ENCODE assay signal across 5 cellular contexts in the genomic region with DNA sequence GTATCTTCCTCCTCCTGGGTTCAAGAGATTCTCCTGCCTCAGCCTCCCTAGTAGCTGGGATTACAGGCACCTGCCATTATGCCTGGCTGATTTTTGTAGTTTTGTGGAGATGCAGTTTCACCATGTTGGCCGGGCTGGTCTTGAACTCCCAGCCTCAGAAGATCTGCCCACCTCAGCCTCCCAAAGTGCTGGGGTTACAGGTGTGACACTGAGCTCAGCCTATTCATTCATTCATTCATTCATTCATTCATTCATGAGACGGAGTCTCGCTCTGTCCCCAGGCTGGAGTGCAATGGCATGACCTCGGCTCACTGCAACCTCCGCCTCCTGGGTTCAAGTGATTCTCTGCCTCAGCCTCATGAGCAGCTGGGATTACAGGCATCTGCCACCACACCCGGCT. TPM values are rescaled to one million over a fixed set of nuclear protein-coding genes. Genes with fewer than 3 reads are reported as not detected.
DNase-seq lines count a peak whose midpoint lies in the region; ATAC-seq, FAIRE-seq and TF ChIP-seq lines count a peak whose summit lies in the region.
"Not testable (repeated sequence)": the region's sequence is repeated elsewhere in the genome, so short reads cannot be mapped to it uniquely, and the experiment has no call there.

No MANE protein-coding gene starts in this region.

- H3K18ac ChIP-seq in trophoblast cell (ENCODE audit: low read length), result not testable (repeated sequence)

- TF ChIP-seq EP300 in GM12878 (IDR thresholded peaks at IDR 0.05; ENCODE audit: borderline replicate concordance in 1 of 2, control insufficient read depth in 1 of 2, low read depth in 2 of 2, low read length in 2 of 2); K562 (IDR thresholded peaks at IDR 0.05; ENCODE audit: low read length): not testable (repeated sequence)

- WGBS in GM12878 (ENCODE audit: insufficient coverage, insufficient replicate concordance, low lambda C conversion rate, missing lambda C conversion rate), result 96% methylated on average over 6 of the region's 6 CpGs
- 98% methylated on average over 5 of the region's 6 CpGs for WGBS in K562 (ENCODE audit: insufficient coverage, low coverage, missing lambda C conversion rate)
- no CpG with 5 or more reads among the region's 6 CpGs for WGBS in trophoblast cell (ENCODE audit: extremely low coverage, insufficient coverage, insufficient read length)

- not testable (repeated sequence) for H2BK5ac ChIP-seq in trophoblast cell (ENCODE audit: low read depth, low read length, poor library complexity)

- H4K12ac ChIP-seq in trophoblast cell (ENCODE audit: low read depth, low read length), result not testable (repeated sequence)

- not testable (repeated sequence) for H3K27me3 Mint-ChIP-seq in T-helper 17 cell

- intact Hi-C loops in GM12878 (cut with micrococcal nuclease; ENCODE audit: unreplicated experiment); K562 (cut with micrococcal nuclease): not testable (repeated sequence)

- not testable (repeated sequence) for ATAC-seq in T-helper 17 cell, GM12878, K562

- H3K27me3 ChIP-seq in GM12878 (replicated peaks in 1 of 2; ENCODE audit: control insufficient read depth in 2 of 2, insufficient read depth in 2 of 2, low read length in 1 of 2); K562 (ENCODE audit: control insufficient read depth in 2 of 2, insufficient read depth in 2 of 2, low read length in 2 of 2); neutrophil; trophoblast cell (ENCODE audit: insufficient read depth, low read length): not testable (repeated sequence)

- not testable (repeated sequence) for H3K9me1 ChIP-seq in K562 (ENCODE audit: control insufficient read depth, insufficient read depth, low read length)

- H2AK5ac ChIP-seq in trophoblast cell (ENCODE audit: low read length), result not testable (repeated sequence)

- not testable (repeated sequence) for TF ChIP-seq RAD21 in GM12878 (IDR thresholded peaks at IDR 0.05; ENCODE audit: insufficient read depth, low read depth, low read length); K562 (CRISPR knock-in tag; conservative IDR thresholded peaks at IDR 0.05 in 1 of 2, IDR thresholded peaks at IDR 0.05 in 1 of 2)

- not testable (repeated sequence) for H3K36me3 ChIP-seq in GM12878 (ENCODE audit: control insufficient read depth in 2 of 2, insufficient read depth in 2 of 2, low read length in 1 of 2); K562 (ENCODE audit: control insufficient read depth, insufficient read depth, low read length); neutrophil; trophoblast cell (ENCODE audit: control insufficient read depth in 1 of 2, insufficient read depth in 2 of 2, low read length in 2 of 2)

- H3K4me3 Mint-ChIP-seq in T-helper 17 cell, result peak overlapping the region; percentile 15

- H3K4me1 ChIP-seq in GM12878 (ENCODE audit: control insufficient read depth, insufficient read depth, low read length); trophoblast cell (ENCODE audit: control insufficient read depth in 1 of 2, insufficient read depth in 2 of 2, low read length in 2 of 2): not testable (repeated sequence)
- H3K4me1 ChIP-seq in K562 (replicated peaks in 1 of 2; ENCODE audit: control insufficient read depth in 2 of 2, insufficient read depth in 2 of 2, low read length in 2 of 2), result peaks cover 12 to 21% of the 10 kb centered on the region in 2 experiments
- peaks cover 61 to 66% of the 10 kb centered on the region in 2 experiments for H3K4me1 ChIP-seq in neutrophil (ENCODE audit: control insufficient read depth in 1 of 2, insufficient read depth in 1 of 2, low read depth in 1 of 2, low read length in 1 of 2)

- not testable (repeated sequence) for H3K27ac Mint-ChIP-seq in T-helper 17 cell

- not testable (repeated sequence) for H2BK12ac ChIP-seq in trophoblast cell (ENCODE audit: low read length)

- H4K91ac ChIP-seq in trophoblast cell (ENCODE audit: low read depth, low read length), result not testable (repeated sequence)

- not testable (repeated sequence) for H3K4me3 ChIP-seq in GM12878; K562; neutrophil (ENCODE audit: low read depth in 1 of 2, low read length in 1 of 2); trophoblast cell (ENCODE audit: low read depth, low read length)

- not testable (repeated sequence) for H3K9me3 ChIP-seq in T-helper 17 cell (ENCODE audit: control insufficient read depth, low read length, poor library complexity, severe bottlenecking); GM12878 (replicated peaks; ENCODE audit: control insufficient read depth, insufficient read depth, low read length); K562 (replicated peaks; ENCODE audit: control insufficient read depth, insufficient read depth, low read depth, low read length); neutrophil; trophoblast cell (ENCODE audit: insufficient read depth, low read depth, low read length)

- not testable (repeated sequence) for TF ChIP-seq POLR2A in GM12878 (IDR thresholded peaks at IDR 0.05; ENCODE audit: low read depth, low read length); K562 (conservative IDR thresholded peaks at IDR 0.05)

- not testable (repeated sequence) for H3K79me2 ChIP-seq in GM12878 (ENCODE audit: control insufficient read depth, insufficient read depth, low read length)
- H3K79me2 ChIP-seq in K562 (ENCODE audit: control insufficient read depth, insufficient read depth, low read length) (peaks cover 92% of the 10 kb centered on the region), trophoblast cell (ENCODE audit: control insufficient read depth, insufficient read depth, low read length, poor library complexity) (peaks cover 36% of the 10 kb centered on the region)

- not testable (repeated sequence) for H3K9ac ChIP-seq in GM12878 (ENCODE audit: control insufficient read depth, insufficient read depth, low read length); K562 (ENCODE audit: insufficient read depth in 1 of 2, low read depth in 2 of 2, low read length in 2 of 2); trophoblast cell (ENCODE audit: low read length)

- H3K14ac ChIP-seq in trophoblast cell (ENCODE audit: low read length), result not testable (repeated sequence)

- not testable (repeated sequence) for H2AFZ ChIP-seq in GM12878 (ENCODE audit: control insufficient read depth, low read depth, low read length); K562 (ENCODE audit: low read depth, low read length); trophoblast cell (ENCODE audit: insufficient read depth, low read length, poor library complexity)

- H2BK120ac ChIP-seq in trophoblast cell (ENCODE audit: insufficient read depth, low read length, poor library complexity), result not testable (repeated sequence)

- SMC1A ChIA-PET in GM12878 (lab: Charles Lee; ENCODE audit: uncharacterized antibody, unreplicated experiment), result interaction anchor here (1.0 to 1.2 kb wide), 2 partner anchors 10 kb away, joined by 3 read pairs; no protein-coding TSS in a partner anchor

- not testable (repeated sequence) for H3K23ac ChIP-seq in trophoblast cell (ENCODE audit: low read length)

- not testable (repeated sequence) for FAIRE-seq in GM12878 (lab: Jason Lieb, UNC); K562 (lab: Jason Lieb, UNC)

- not testable (repeated sequence) for H3K4me2 ChIP-seq in GM12878 (ENCODE audit: control insufficient read depth, insufficient read depth); K562 (ENCODE audit: insufficient read depth, low read length); trophoblast cell (ENCODE audit: low read length)

- H3K27ac ChIP-seq in GM12878 (ENCODE audit: control insufficient read depth, insufficient read depth); K562 (ENCODE audit: extremely low read depth, low read depth, low read length); trophoblast cell (ENCODE audit: low read depth, low read length): not testable (repeated sequence)
- peak overlapping the region; percentile 88 for H3K27ac ChIP-seq in neutrophil

- in situ Hi-C loops in GM12878 (cut with MboI); K562 (cut with MboI): not testable (repeated sequence)

- H4K8ac ChIP-seq in trophoblast cell (ENCODE audit: low read depth, low read length), result not testable (repeated sequence)

- H3K79me1 ChIP-seq in trophoblast cell (ENCODE audit: low read length), result not testable (repeated sequence)

- CTCF ChIA-PET in GM12878 (lab: Yijun Ruan, JAX), result interaction anchor here (2.0 kb wide), 1 partner anchor 45 kb away, joined by 9 read pairs; no protein-coding TSS in a partner anchor
- CTCF ChIA-PET in K562 (lab: Yijun Ruan, JAX; ENCODE audit: low intra/inter-chr PET ratio), result not testable (repeated sequence)

- H3K4ac ChIP-seq in trophoblast cell (ENCODE audit: low read depth, low read length), result peak overlapping the region; percentile 99

- not testable (repeated sequence) for H3K36me3 Mint-ChIP-seq in T-helper 17 cell (ENCODE audit: low read depth)

- POLR2A ChIA-PET in GM12878 (lab: Charles Lee) (interaction anchor here (0.6 kb wide), 1 partner anchor 56 kb away, joined by 3 read pairs; no protein-coding TSS in a partner anchor), K562 (lab: Yijun Ruan, JAX) (interaction anchor here (0.9 kb wide), 1 partner anchor 10 kb away, joined by 3 read pairs; no protein-coding TSS in a partner anchor)

- BruUV-seq in GM12878 (replicated peaks; lab: Mats Ljungman, UMichigan); K562 (replicated peaks; lab: Mats Ljungman, UMichigan): not testable (repeated sequence)

- H4K20me1 ChIP-seq in GM12878 (ENCODE audit: control insufficient read depth, insufficient read depth), result not testable (repeated sequence)
- peaks cover 18% of the 10 kb centered on the region for H4K20me1 ChIP-seq in K562 (replicated peaks; ENCODE audit: control insufficient read depth, insufficient read depth, low read length)

- H3K4me1 Mint-ChIP-seq in T-helper 17 cell, result peaks cover 29% of the 10 kb centered on the region

- not testable (repeated sequence) for DNase-seq in T-helper 17 cell; GM12878 (ENCODE audit: low read depth, low spot score); K562 (ENCODE audit: extremely low read depth in 1 of 4, low spot score in 3 of 4); trophoblast cell

- RAD21 ChIA-PET in GM12878 (lab: Charles Lee; ENCODE audit: unreplicated experiment), result not testable (repeated sequence)

- TF ChIP-seq CTCF in GM12878 (IDR thresholded peaks at IDR 0.05 in 2 of 3, conservative IDR thresholded peaks at IDR 0.05 in 1 of 3; ENCODE audit: control insufficient read depth in 2 of 3, extremely low read depth in 1 of 3, insufficient read depth in 1 of 3, low read depth in 3 of 3, low read length in 3 of 3); K562 (IDR thresholded peaks at IDR 0.05 in 2 of 3, conservative IDR thresholded peaks at IDR 0.05 in 1 of 3; ENCODE audit: insufficient read depth in 2 of 3, low read depth in 1 of 3, low read length in 3 of 3); neutrophil (IDR thresholded peaks at IDR 0.05): not testable (repeated sequence)

RNA-seq across cellular contexts. Expression of a gene that starts 47.2 kb away (rescaled TPM):
- total RNA-seq in T-helper 17 cell (10 to 100 TPM; 17.9 to 33.5 TPM), GM12878 (2014; rRNA removed) (4.1 and 4.3 TPM in 2 replicates), GM12878 (2014; rRNA removed; fragmentation: Illumina TruSeq; extraction: Trizol) (6.5 and 9.4 TPM in 2 replicates), GM12878 (2021) (10.4 and 12.2 TPM in 2 replicates), K562 (2014; rRNA removed) (12.8 and 14.5 TPM in 2 replicates), K562 (2014; rRNA removed; fragmentation: Illumina TruSeq; extraction: Trizol) (28.4 and 34.6 TPM in 2 replicates), K562 (2015; rRNA removed; fragmentation: Illumina TruSeq; extraction: Trizol) (20.9 and 21.6 TPM in 2 replicates), K562 (2021) (39.9 and 47.9 TPM in 2 replicates)
- total RNA-seq in GM12878 (2013; cell fraction: nucleolus; rRNA removed), result 26.6 and 29.6 TPM in 2 replicates
- 4.0 TPM for polyA plus RNA-seq in GM12878 (2011; ENCODE audit: low read depth)
- polyA plus RNA-seq in GM12878 (2011; rRNA removed) (10.3 and 11.2 TPM in 2 replicates), GM12878 (2014; fragmentation: Illumina TruSeq; extraction: Trizol) (8.1 and 8.6 TPM in 2 replicates), GM12878 (2014; fragmentation: Nextera tagmentation; extraction: Ambion mirVana) (1 to 10 TPM; 1.9 to 2.2 TPM), GM12878 (2014; rRNA removed) (4.8 and 5.0 TPM in 2 replicates), GM12878 (2016; fragmentation: Nextera tagmentation; extraction: Ambion mirVana) (1 to 10 TPM; 1.6 to 1.8 TPM), K562 (2011; rRNA removed) (28.7 and 29.3 TPM in 2 replicates), K562 (2014; fragmentation: Illumina TruSeq; extraction: Trizol) (35.3 and 35.6 TPM in 2 replicates), K562 (2014; fragmentation: Nextera tagmentation; extraction: Ambion mirVana) (10 to 100 TPM in 1 of 2 experiments, 1 to 10 TPM in 1; 8.5 to 10.9 TPM), K562 (2014; rRNA removed) (16.9 and 19.1 TPM in 2 replicates)
- 5.1 and 7.3 TPM in 2 replicates for polyA plus RNA-seq in GM12878 (2011; cell fraction: cytosol; rRNA removed)
- 9.4 and 13.1 TPM in 2 replicates for polyA plus RNA-seq in GM12878 (2011; cell fraction: nucleus; rRNA removed)
- polyA plus RNA-seq in GM12878 (2012), result 4.8 and 6.6 TPM in 2 replicates
- 11.4 and 11.7 TPM in 2 replicates for polyA minus RNA-seq in GM12878 (2011; rRNA and poly(A)+ RNA removed)
- polyA minus RNA-seq in GM12878 (2011; cell fraction: cytosol; rRNA and poly(A)+ RNA removed), result 4.0 and 5.1 TPM in 2 replicates
- polyA minus RNA-seq in GM12878 (2011; cell fraction: nucleus; rRNA and poly(A)+ RNA removed), result 6.2 and 11.2 TPM in 2 replicates
- 52.9 and 97.1 TPM in 2 replicates for total RNA-seq in K562 (2011; cell fraction: chromatin; rRNA removed; ENCODE audit: low replicate concordance)
- 37.2 and 37.4 TPM in 2 replicates for total RNA-seq in K562 (2011; cell fraction: nucleolus; rRNA removed)
- 55.9 and 83.7 TPM in 2 replicates for total RNA-seq in K562 (2011; cell fraction: nucleoplasm; rRNA removed)
- polyA plus RNA-seq in K562 (2011; cell fraction: cytosol; rRNA removed), result 14.3 and 23.5 TPM in 2 replicates
- polyA plus RNA-seq in K562 (2011; cell fraction: nucleus; rRNA removed), result 28.5 and 38.9 TPM in 2 replicates
- polyA plus RNA-seq in K562 (2012), result 21.9 and 22.8 TPM in 2 replicates
- 34.1 and 35.8 TPM in 2 replicates for polyA minus RNA-seq in K562 (2011; rRNA and poly(A)+ RNA removed)
- 22.5 and 26.1 TPM in 2 replicates for polyA minus RNA-seq in K562 (2011; cell fraction: cytosol; rRNA and poly(A)+ RNA removed)
- polyA minus RNA-seq in K562 (2011; cell fraction: nucleus; rRNA and poly(A)+ RNA removed), result 12.4 and 24.8 TPM in 2 replicates
- 39.7 and 41.7 TPM in 2 replicates for polyA plus RNA-seq in trophoblast cell (2013)
